In genomic region chr7:50119815-50120637, GRCh38 we compare ENCODE assay signal across 10 cellular contexts. TPM values are rescaled to one million over a fixed set of nuclear protein-coding genes. Genes with fewer than 3 reads are reported as not detected.
DNase-seq lines count a peak whose midpoint lies in the region; ATAC-seq and TF ChIP-seq lines count a peak whose summit lies in the region.
"Had no signal": no experiment of that assay in that cellular context is flagged by ENCODE, and none has a peak within 500 bp of the region (broad histone marks: within the 10 kb centered on the region; RNA-seq: fewer than 3 reads in every experiment).

No MANE protein-coding gene starts in this region.

- no peaks in the 10 kb centered on the region for H3K9me3 Mint-ChIP-seq in activated CD4-positive, alpha-beta T cell treated with anti-CD3 and anti-CD28 coated beads, Interleukin-2, amount 10 ng/mL, durations not matched to agents 7 days and 5 days

- CTCF ChIA-PET in activated CD4-positive, alpha-beta T cell treated with anti-CD3 and anti-CD28 coated beads, Interleukin-2, amount 10 ng/mL, durations not matched to agents 7 days and 5 days (lab: Charles Lee): interaction anchor here (0.8 to 1.0 kb wide), 2 partner anchors 298 to 301 kb away, joined by 3 to 4 read pairs; no protein-coding TSS in a partner anchor

- peaks cover 27% of the 10 kb centered on the region for H3K27me3 Mint-ChIP-seq in activated CD4-positive, alpha-beta T cell treated with anti-CD3 and anti-CD28 coated beads, Interleukin-2, amount 10 ng/mL, durations not matched to agents 7 days and 5 days

- no peak overlapping the region for H3K23ac ChIP-seq in neuronal stem cell (ENCODE audit: low read depth, low read length, poor library complexity)

- no peak overlapping the region for H3K9ac ChIP-seq in neuronal stem cell (ENCODE audit: low read depth, low read length, poor library complexity)

- no peaks in the 10 kb centered on the region for H3K36me3 Mint-ChIP-seq in activated CD4-positive, alpha-beta T cell treated with anti-CD3 and anti-CD28 coated beads, Interleukin-2, amount 10 ng/mL, durations not matched to agents 7 days and 5 days (ENCODE audit: low read depth)
- H3K36me3 Mint-ChIP-seq: activated naive CD8-positive, alpha-beta T cell had no signal

- H3K4ac ChIP-seq in neuronal stem cell (ENCODE audit: low read length): no peak overlapping the region

- H2AFZ ChIP-seq in neuronal stem cell (ENCODE audit: low read length): no peak overlapping the region

- peak; percentile 55 for DNase-seq in activated CD4-positive, alpha-beta T cell treated with anti-CD3 and anti-CD28 coated beads, Interleukin-2, amount 10 ng/mL, durations not matched to agents 7 days and 5 days
- DNase-seq in neuronal stem cell (ENCODE audit: low spot score) (peak; percentile 2), SJCRH30 (no peak), ureter (ENCODE audit: low spot score) (no peak), amniotic stem cell (lab: John Stamatoyannopoulos, UW) (no peak)

- no peak overlapping the region for H2BK120ac ChIP-seq in neuronal stem cell (ENCODE audit: low read depth, low read length)

- H3K18ac ChIP-seq in neuronal stem cell (ENCODE audit: low read length): no peak overlapping the region

- H3K4me1 Mint-ChIP-seq in activated CD4-positive, alpha-beta T cell treated with anti-CD3 and anti-CD28 coated beads, Interleukin-2, amount 10 ng/mL, durations not matched to agents 7 days and 5 days: no peaks in the 10 kb centered on the region

- H4K8ac ChIP-seq in neuronal stem cell (ENCODE audit: low read depth, low read length): no peak overlapping the region

- no peak overlapping the region for H2BK15ac ChIP-seq in neuronal stem cell (ENCODE audit: low read length)

- H3K79me1 ChIP-seq in neuronal stem cell (ENCODE audit: low read depth, low read length): no peaks in the 10 kb centered on the region

- H3K4me2 ChIP-seq in neuronal stem cell (ENCODE audit: insufficient read depth, low read length, poor library complexity, severe bottlenecking): no peak overlapping the region

- no peak overlapping the region for H2BK5ac ChIP-seq in neuronal stem cell (ENCODE audit: low read length)

- no peak overlapping the region for H3K4me3 ChIP-seq in neuronal stem cell (ENCODE audit: low read length in 2 of 2)
- no peak overlapping the region for H3K4me3 ChIP-seq in SJCRH30

- H3K36me3 ChIP-seq in neuronal stem cell (replicated peaks in 1 of 2; ENCODE audit: control insufficient read depth in 2 of 2, insufficient read depth in 2 of 2, low read length in 2 of 2) (no peaks in the 10 kb centered on the region), SJCRH30 (no peaks in the 10 kb centered on the region)

- no peaks in the 10 kb centered on the region for H3K27me3 ChIP-seq in neuronal stem cell (ENCODE audit: control insufficient read depth in 3 of 3, insufficient read depth in 3 of 3, low read depth in 1 of 3, low read length in 3 of 3)
- H3K27me3 ChIP-seq in SJCRH30: no peaks in the 10 kb centered on the region; the same call in none of the 2 replicates

- no peak overlapping the region for H3K14ac ChIP-seq in neuronal stem cell (ENCODE audit: low read length)

- H2AK5ac ChIP-seq in neuronal stem cell (ENCODE audit: low read depth, low read length): no peak overlapping the region

- no peak overlapping the region for H4K91ac ChIP-seq in neuronal stem cell (ENCODE audit: low read depth, low read length, poor library complexity)

- no CpG with 5 or more reads among the region's 9 CpGs for WGBS in neuronal stem cell (ENCODE audit: extremely low coverage in 2 of 2, insufficient read length in 2 of 2, insufficient replicate concordance in 1 of 2), 2 donors

- no peak overlapping the region for H2BK12ac ChIP-seq in neuronal stem cell (ENCODE audit: low read length)

- POLR2A ChIA-PET in activated CD4-positive, alpha-beta T cell treated with anti-CD3 and anti-CD28 coated beads, Interleukin-2, amount 10 ng/mL, durations not matched to agents 7 days and 5 days (lab: Charles Lee): no interaction called here

- H3K9me3 ChIP-seq in neuronal stem cell (replicated peaks in 1 of 2; ENCODE audit: control insufficient read depth in 2 of 2, insufficient read depth in 1 of 2, low read depth in 1 of 2, low read length in 2 of 2) (no peaks in the 10 kb centered on the region), SJCRH30 (replicated peaks) (no peaks in the 10 kb centered on the region)

- no peaks in the 10 kb centered on the region for H3K4me1 ChIP-seq in neuronal stem cell (ENCODE audit: control insufficient read depth in 2 of 2, insufficient read depth in 1 of 2, low read depth in 1 of 2, low read length in 2 of 2)
- H3K4me1 ChIP-seq in SJCRH30: no peaks in the 10 kb centered on the region

- peak; percentile 52 for TF ChIP-seq CTCF in C4-2B (conservative IDR thresholded peaks at IDR 0.05)

- no peak overlapping the region for H3K4me3 Mint-ChIP-seq in activated CD4-positive, alpha-beta T cell treated with anti-CD3 and anti-CD28 coated beads, Interleukin-2, amount 10 ng/mL, durations not matched to agents 7 days and 5 days
- H3K4me3 Mint-ChIP-seq: activated naive CD8-positive, alpha-beta T cell had no signal

- H3K27ac Mint-ChIP-seq in activated CD4-positive, alpha-beta T cell treated with anti-CD3 and anti-CD28 coated beads, Interleukin-2, amount 10 ng/mL, durations not matched to agents 7 days and 5 days: no peak overlapping the region
- H3K27ac Mint-ChIP-seq: activated naive CD8-positive, alpha-beta T cell had no signal

- ATAC-seq in GM19372 (IDR thresholded peaks at IDR 0.05; ENCODE audit: low read depth, unreplicated experiment) (peak; percentile 63), HG03469 (IDR thresholded peaks at IDR 0.05; ENCODE audit: unreplicated experiment) (peak; percentile 61)

- H3K27ac ChIP-seq in C4-2B: no peak overlapping the region
- H3K27ac ChIP-seq in neuronal stem cell (replicated peaks; ENCODE audit: low read length): no peak overlapping the region
- H3K27ac ChIP-seq in SJCRH30: no peak overlapping the region

RNA-seq across cellular contexts. Expression of gene ZPBP, which starts 27.0 kb away (rescaled TPM):
- total RNA-seq in activated CD4-positive, alpha-beta T cell treated with anti-CD3 and anti-CD28 coated beads, Interleukin-2, amount 10 ng/mL, durations not matched to agents 7 days and 5 days: not detected
- not detected for polyA plus RNA-seq in neuronal stem cell (2013, experiment 1 of 2)
- polyA plus RNA-seq in neuronal stem cell (2013, experiment 2 of 2): not detected
- not detected in 2 replicates for total RNA-seq in SJCRH30 (2014; rRNA removed; shearing (Covaris generic))
- 1.2 TPM for total RNA-seq in ureter
- polyA plus RNA-seq: neural cell had no signal

Comparison
In these comparisons a context has a peak if more than half of its experiments do, and no peak if none do; other contexts are left out.
1. DNase-seq: peak in activated CD4-positive, alpha-beta T cell treated with anti-CD3 and anti-CD28 coated beads, Interleukin-2, amount 10 ng/mL, durations not matched to agents 7 days and 5 days (single experiment) and neuronal stem cell (single experiment); none in SJCRH30 (0 of 2), ureter (single experiment) and amniotic stem cell (single experiment).